Comparison of ENCODE assay signal across 12 cellular contexts in genomic region chr3:115160295-115160694, GRCh38. TPM values are rescaled to one million over a fixed set of nuclear protein-coding genes. Genes with fewer than 3 reads are reported as not detected.
DNase-seq lines count a peak whose midpoint lies in the region; ATAC-seq and TF ChIP-seq lines count a peak whose summit lies in the region.
"Had no signal": no experiment of that assay in that cellular context is flagged by ENCODE, and none has a peak within 500 bp of the region (broad histone marks: within the 10 kb centered on the region; RNA-seq: fewer than 3 reads in every experiment).

No MANE protein-coding gene starts in this region.

- ATAC-seq in GM18511 (IDR thresholded peaks at IDR 0.05; ENCODE audit: unreplicated experiment) (peak; percentile 100), HG02970 (IDR thresholded peaks at IDR 0.05; ENCODE audit: low FRiP score, unreplicated experiment) (peak; percentile 99)

- TF ChIP-seq CTCF in GM20000 (IDR thresholded peaks at IDR 0.05; ENCODE audit: extremely low read depth, missing control alignments): no peak
- no peak for TF ChIP-seq CTCF in KMS-11 (conservative IDR thresholded peaks at IDR 0.05; ENCODE audit: low read depth, low read length)

- H3K4me1 ChIP-seq in KMS-11 (ENCODE audit: low read depth, poor library complexity, severe bottlenecking): peaks cover 16% of the 10 kb centered on the region
- H3K4me1 ChIP-seq in Karpas-422 (ENCODE audit: low read length): no peaks in the 10 kb centered on the region

- H3K9me3 ChIP-seq in Karpas-422 (ENCODE audit: low read length): no peaks in the 10 kb centered on the region

- H3K27ac ChIP-seq in KMS-11 (peak overlapping the region; percentile 27; the same call in 1 of the 2 replicates), Karpas-422 (ENCODE audit: low read length) (no peak overlapping the region)
- H3K27ac ChIP-seq: BLaER1 treated with 17β-estradiol and CSF1 and Interleukin-3, amounts not matched to agents 10 nM and 100 nM; coronary artery had no signal

- peak; percentile 61 for DNase-seq in GM20000 (ENCODE audit: low spot score)
- DNase-seq in central memory CD4-positive, alpha-beta T cell: no peak
- DNase-seq in NCI-H1694 (lab: John Stamatoyannopoulos, UW): no peak
- no peak for DNase-seq in Karpas-422
- DNase-seq in AML-193 (lab: John Stamatoyannopoulos, UW): no peak
- DNase-seq: IMR-90, NCI-H2171 had no signal

- no peak overlapping the region for H3K9ac ChIP-seq in KMS-11
- no peak overlapping the region for H3K9ac ChIP-seq in Karpas-422 (ENCODE audit: low read length)
- H3K9ac ChIP-seq: BLaER1 treated with 17β-estradiol and CSF1 and Interleukin-3, amounts not matched to agents 10 nM and 100 nM had no signal

- H3K4me3 ChIP-seq in KMS-11 (IDR thresholded peaks at IDR 0.05; ENCODE audit: insufficient read depth, low read depth, low read length) (no peak overlapping the region), Karpas-422 (ENCODE audit: low read length) (no peak overlapping the region)
- H3K4me3 ChIP-seq: BLaER1 treated with 17β-estradiol and CSF1 and Interleukin-3, amounts not matched to agents 10 nM and 100 nM; coronary artery had no signal

- no peaks in the 10 kb centered on the region for H4K20me1 ChIP-seq in KMS-11 (ENCODE audit: insufficient read depth)
- H4K20me1 ChIP-seq in Karpas-422 (ENCODE audit: insufficient read depth, low read depth, low read length): no peaks in the 10 kb centered on the region
- H4K20me1 ChIP-seq: BLaER1 treated with 17β-estradiol and CSF1 and Interleukin-3, amounts not matched to agents 10 nM and 100 nM had no signal

- no peaks in the 10 kb centered on the region for H3K9me2 ChIP-seq in Karpas-422 (replicated peaks; ENCODE audit: insufficient read depth, low read length)

- H3K27me3 ChIP-seq in KMS-11 (ENCODE audit: insufficient read depth, low read depth): no peaks in the 10 kb centered on the region
- H3K27me3 ChIP-seq in Karpas-422 (ENCODE audit: low read length): no peaks in the 10 kb centered on the region
- H3K27me3 ChIP-seq: BLaER1 treated with 17β-estradiol and CSF1 and Interleukin-3, amounts not matched to agents 10 nM and 100 nM had no signal

- peak overlapping the region; percentile 53 for H3K4me2 ChIP-seq in KMS-11
- H3K4me2 ChIP-seq in Karpas-422 (ENCODE audit: low read depth, low read length, poor library complexity, severe bottlenecking): no peak overlapping the region
- H3K4me2 ChIP-seq: BLaER1 treated with 17β-estradiol and CSF1 and Interleukin-3, amounts not matched to agents 10 nM and 100 nM had no signal

- H3K79me2 ChIP-seq in KMS-11 (ENCODE audit: insufficient read depth, low read depth) (no peaks in the 10 kb centered on the region), Karpas-422 (ENCODE audit: low read length) (no peaks in the 10 kb centered on the region)

- H3K36me3 ChIP-seq in KMS-11 (ENCODE audit: insufficient read depth): no peaks in the 10 kb centered on the region
- no peaks in the 10 kb centered on the region for H3K36me3 ChIP-seq in Karpas-422 (ENCODE audit: insufficient read depth, low read length)
- H3K36me3 ChIP-seq: BLaER1 treated with 17β-estradiol and CSF1 and Interleukin-3, amounts not matched to agents 10 nM and 100 nM had no signal

- peak overlapping the region; percentile 44; the same call in 1 of the 2 replicates for H2AFZ ChIP-seq in KMS-11 (ENCODE audit: low read depth)
- no peak overlapping the region for H2AFZ ChIP-seq in Karpas-422 (ENCODE audit: low read length)

RNA-seq across cellular contexts. Expression of gene ZBTB20, which starts 13.2 kb away (rescaled TPM):
- 1.6 and 2.8 TPM in 2 replicates for total RNA-seq in Karpas-422 (2014; rRNA removed; shearing (Covaris generic); ENCODE audit: low replicate concordance)
